Comparison of ENCODE assay signal across 8 cellular contexts in genomic region chr2:74146929-74147728, GRCh38. TPM values are rescaled to one million over a fixed set of nuclear protein-coding genes. Genes with fewer than 3 reads are reported as not detected.
DNase-seq lines count a peak whose midpoint lies in the region; ATAC-seq and TF ChIP-seq lines count a peak whose summit lies in the region.

No MANE protein-coding gene starts in this region.

- peak overlapping the region; percentile 94 for H3K4me2 ChIP-seq in Loucy (ENCODE audit: low read depth, low read length, poor library complexity, severe bottlenecking)

- no peaks in the 10 kb centered on the region for H3K9me2 ChIP-seq in Loucy (replicated peaks; ENCODE audit: low read depth, low read length)

- no peak overlapping the region for H3K27ac Mint-ChIP-seq in Calu3 (ENCODE audit: unreplicated experiment)
- H3K27ac Mint-ChIP-seq in MCF 10A (ENCODE audit: low read depth, unreplicated experiment) = no peak overlapping the region

- no peak overlapping the region for H3K27ac ChIP-seq in liver (ENCODE audit: low read depth in 1 of 2, low read length in 2 of 2)
- peak overlapping the region; percentile 28 to 81 for H3K27ac ChIP-seq in thoracic aorta

- H3F3A ChIP-seq in Loucy (ENCODE audit: low read depth) = no peaks in the 10 kb centered on the region

- H3K36me3 ChIP-seq in Loucy (ENCODE audit: insufficient read depth, low read length) = peaks cover 3% of the 10 kb centered on the region; the same call in 1 of the 2 replicates
- H3K36me3 ChIP-seq in liver (ENCODE audit: control insufficient read depth in 4 of 4, insufficient read depth in 3 of 4, low read depth in 1 of 4, low read length in 3 of 4) = peaks cover 0 to 3% (median 2%) of the 10 kb centered on the region in 4 donors
- no peaks in the 10 kb centered on the region for H3K36me3 ChIP-seq in thoracic aorta

- ATAC-seq in thoracic aorta (ENCODE audit: insufficient number of reproducible peaks, low FRiP score, low read depth) = no peak

- H3K36me3 Mint-ChIP-seq in Calu3 (ENCODE audit: insufficient read depth, unreplicated experiment) (peaks cover 9% of the 10 kb centered on the region), MCF 10A (ENCODE audit: insufficient read depth, unreplicated experiment) (peaks cover 31% of the 10 kb centered on the region)

- intact Hi-C loops in Calu3 (cut with micrococcal nuclease; ENCODE audit: unreplicated experiment) = no loop called here
- intact Hi-C loops in MCF 10A (cut with micrococcal nuclease) = loop anchor here (2.0 kb wide), 2 partner anchors 208 to 322 kb away; no protein-coding TSS in a partner anchor

- peak overlapping the region; percentile 92 for H2AFZ ChIP-seq in Loucy (ENCODE audit: low read length)

- no peak for DNase-seq in Calu3
- DNase-seq in GM20000 (ENCODE audit: low spot score) = peak; percentile 30
- DNase-seq in MCF 10A (ENCODE audit: unreplicated experiment) = peak; percentile 27
- no peak for DNase-seq in thoracic aorta (ENCODE audit: low spot score)
- no peak for DNase-seq in putamen (ENCODE audit: low spot score)
- no peak for DNase-seq in DMS114 treated with DMSO at 0.1 percent for 48 hours (lab: John Stamatoyannopoulos, UW; ENCODE audit: unreplicated experiment)

- H3K27me3 ChIP-seq in Loucy (ENCODE audit: insufficient read depth, low read length, poor library complexity, severe bottlenecking) (no peaks in the 10 kb centered on the region), liver (ENCODE audit: control insufficient read depth in 4 of 4, insufficient read depth in 4 of 4, low read length in 3 of 4) (no peaks in the 10 kb centered on the region), thoracic aorta (replicated peaks; ENCODE audit: insufficient read depth) (no peaks in the 10 kb centered on the region)

- peaks cover 14% of the 10 kb centered on the region for H3K79me2 ChIP-seq in Loucy (ENCODE audit: insufficient read depth, low read length)

- BruUV-seq in Calu3 (replicated peaks; lab: Mats Ljungman, UMichigan) (TSS peak; percentile 30), MCF 10A (replicated peaks; lab: Mats Ljungman, UMichigan) (TSS peak; percentile 29)

- H3K4me1 ChIP-seq in Loucy (ENCODE audit: insufficient read depth, low read length, poor library complexity, severe bottlenecking) = peaks cover 21% of the 10 kb centered on the region
- peaks cover 5 to 16% (median 11%) of the 10 kb centered on the region in 4 donors for H3K4me1 ChIP-seq in liver (ENCODE audit: control insufficient read depth in 4 of 4, insufficient read depth in 4 of 4, low read length in 3 of 4)
- H3K4me1 ChIP-seq in thoracic aorta (ENCODE audit: control insufficient read depth in 1 of 2, low read depth in 2 of 2) = peaks cover 17 to 32% of the 10 kb centered on the region in 2 donors

- H4K20me1 ChIP-seq in Loucy (ENCODE audit: insufficient read depth, low read length, poor library complexity, severe bottlenecking) = no peaks in the 10 kb centered on the region

- POLR2A ChIA-PET in MCF 10A (lab: Yijun Ruan, JAX) = interaction anchor here (0.6 to 2.8 kb wide), 13 partner anchors 11 to 335 kb away, joined by 3 to 15 read pairs (median 3); partner anchors contain the start of genes MOB1A and STAMBP

- no peak for TF ChIP-seq RAD21 in liver (IDR thresholded peaks at IDR 0.05)

- H3K9me3 ChIP-seq in Loucy (ENCODE audit: insufficient read depth, low read depth, low read length) (no peaks in the 10 kb centered on the region), liver (ENCODE audit: control insufficient read depth in 4 of 4, low read length in 3 of 4) (no peaks in the 10 kb centered on the region), thoracic aorta (no peaks in the 10 kb centered on the region)

- CTCF ChIA-PET in Calu3 (lab: Charles Lee) (interaction anchor here (0.6 to 2.1 kb wide), 5 partner anchors 31 to 366 kb away, joined by 3 to 7 read pairs (median 4); partner anchors contain the start of gene MOB1A), MCF 10A (lab: Yijun Ruan, JAX) (interaction anchor here (0.6 to 8.3 kb wide), 26 partner anchors 9 to 709 kb away, joined by 3 to 137 read pairs (median 4); partner anchors contain the start of gene STAMBP)

- peak overlapping the region; percentile 89 for H3K4me3 ChIP-seq in Loucy (ENCODE audit: low read length, poor library complexity, severe bottlenecking)
- peak overlapping the region; percentile 73 to 84 (median 82) for H3K4me3 ChIP-seq in liver (ENCODE audit: low read depth in 1 of 3, low read length in 3 of 3)
- H3K4me3 ChIP-seq in thoracic aorta = peak overlapping the region; percentile 97

- H3K4me3 Mint-ChIP-seq in Calu3 (ENCODE audit: low read depth, unreplicated experiment) (no peak overlapping the region), MCF 10A (ENCODE audit: unreplicated experiment) (no peak overlapping the region)

- 11% methylated on average over 29 of the region's 29 CpGs for WGBS in liver

- no peaks in the 10 kb centered on the region for H3K4me1 Mint-ChIP-seq in Calu3 (ENCODE audit: low read depth, unreplicated experiment)
- no peaks in the 10 kb centered on the region for H3K4me1 Mint-ChIP-seq in MCF 10A (ENCODE audit: insufficient read depth, unreplicated experiment)

- peak overlapping the region; percentile 87 for H3K9ac ChIP-seq in Loucy (ENCODE audit: low read depth, low read length, poor library complexity, severe bottlenecking)
- H3K9ac ChIP-seq in liver (ENCODE audit: low read depth in 1 of 2, low read length in 2 of 2) = peak overlapping the region in 1 of 2 donors; percentile 20

- no peaks in the 10 kb centered on the region for H3K9me3 Mint-ChIP-seq in Calu3 (ENCODE audit: low read depth, unreplicated experiment)
- H3K9me3 Mint-ChIP-seq in MCF 10A (ENCODE audit: unreplicated experiment) = no peaks in the 10 kb centered on the region

- no peak for TF ChIP-seq CTCF in Calu3 (IDR thresholded peaks at IDR 0.05; ENCODE audit: unreplicated experiment)
- TF ChIP-seq CTCF in GM20000 (IDR thresholded peaks at IDR 0.05; ENCODE audit: extremely low read depth, missing control alignments) = no peak
- TF ChIP-seq CTCF in Loucy (conservative IDR thresholded peaks at IDR 0.05; ENCODE audit: low read length) = no peak
- TF ChIP-seq CTCF in MCF 10A (IDR thresholded peaks at IDR 0.05; ENCODE audit: unreplicated experiment) = no peak
- TF ChIP-seq CTCF in liver (IDR thresholded peaks at IDR 0.05; ENCODE audit: low read depth, low read length, missing input control) = no peak
- TF ChIP-seq CTCF in thoracic aorta (IDR thresholded peaks at IDR 0.05) = no peak

- H3K27me3 Mint-ChIP-seq in Calu3 (ENCODE audit: unreplicated experiment) (no peaks in the 10 kb centered on the region), MCF 10A (ENCODE audit: insufficient read depth, unreplicated experiment) (no peaks in the 10 kb centered on the region)

TF ChIP-seq in liver, 16 proteins besides CTCF, POLR2A, EP300 and RAD21 (continues in another document):
- no peak for TF ChIP-seq YY1 (IDR thresholded peaks at IDR 0.05)
- no peak for TF ChIP-seq SP1 (IDR thresholded peaks at IDR 0.05)
- no peak for TF ChIP-seq ATF3 (IDR thresholded peaks at IDR 0.05)
- TF ChIP-seq HNF4G (IDR thresholded peaks at IDR 0.05) = no peak
- no peak for TF ChIP-seq MAX (IDR thresholded peaks at IDR 0.05)
- no peak for TF ChIP-seq HNF4A (conservative IDR thresholded peaks at IDR 0.05)
- no peak for TF ChIP-seq JUND (IDR thresholded peaks at IDR 0.05)
- no peak for TF ChIP-seq FOXA2 (IDR thresholded peaks at IDR 0.05)
- TF ChIP-seq REST (IDR thresholded peaks at IDR 0.05) = no peak
- no peak for TF ChIP-seq TAF1 (conservative IDR thresholded peaks at IDR 0.05)
- TF ChIP-seq EGR1 (IDR thresholded peaks at IDR 0.05; ENCODE audit: low read depth in 2 of 2) = no peak

RNA-seq across cellular contexts. Expression of gene BOLA3, which starts 0.6 kb away (rescaled TPM):
- total RNA-seq in Calu3 (2022) (45.8 and 54.9 TPM in 2 replicates), MCF 10A (2022) (72.5 and 83.8 TPM in 2 replicates), liver (10 to 100 TPM in 1 of 2 donors, 1 to 10 TPM in 1; 9.5 to 25.2 TPM), thoracic aorta (10 to 100 TPM; 17.2 to 21.1 TPM)
- 10 to 100 TPM; 29.0 to 35.2 TPM for polyA plus RNA-seq in liver

RNA-seq across cellular contexts. Expression of gene MOB1A, which starts 31.6 kb away (rescaled TPM):
- 116 and 119 TPM in 2 replicates for total RNA-seq in Calu3 (2022)
- total RNA-seq in MCF 10A (2022) = 92.6 and 97.5 TPM in 2 replicates
- 10 to 100 TPM; 30.1 to 44.7 TPM for total RNA-seq in liver
- 10 to 100 TPM; 15.5 to 15.8 TPM for polyA plus RNA-seq in liver
- total RNA-seq in thoracic aorta = 100 to 1,000 TPM in 1 of 2 donors, 10 to 100 TPM in 1; 97.0 to 107 TPM

RNA-seq across cellular contexts. Expression of gene MTHFD2, which starts 51.3 kb away (rescaled TPM):
- total RNA-seq in Calu3 (2022) (177 and 205 TPM in 2 replicates), MCF 10A (2022) (387 and 470 TPM in 2 replicates), liver (10 to 100 TPM in 1 of 2 donors, 1 to 10 TPM in 1; 2.8 to 27.5 TPM), thoracic aorta (100 to 1,000 TPM in 1 of 2 donors, 10 to 100 TPM in 1; 93.3 to 216 TPM)
- polyA plus RNA-seq in liver = 1 to 10 TPM; 1.6 to 2.8 TPM

Comparison
In these comparisons a context has a peak if more than half of its experiments do, and no peak if none do; other contexts are left out.
1. DNase-seq: peak in GM20000 (single experiment) and MCF 10A (single experiment); none in Calu3 (single experiment), thoracic aorta (single experiment), putamen (single experiment) and DMS114 treated with DMSO at 0.1 percent for 48 hours (single experiment).
2. H3K27ac ChIP-seq: peak in thoracic aorta (2 of 2); none in liver (0 of 2).
3. Peak in every context shown above with its lines, with median percentiles within 50 percentile points of each other: H3K4me3 ChIP-seq.